In the genomic region with DNA sequence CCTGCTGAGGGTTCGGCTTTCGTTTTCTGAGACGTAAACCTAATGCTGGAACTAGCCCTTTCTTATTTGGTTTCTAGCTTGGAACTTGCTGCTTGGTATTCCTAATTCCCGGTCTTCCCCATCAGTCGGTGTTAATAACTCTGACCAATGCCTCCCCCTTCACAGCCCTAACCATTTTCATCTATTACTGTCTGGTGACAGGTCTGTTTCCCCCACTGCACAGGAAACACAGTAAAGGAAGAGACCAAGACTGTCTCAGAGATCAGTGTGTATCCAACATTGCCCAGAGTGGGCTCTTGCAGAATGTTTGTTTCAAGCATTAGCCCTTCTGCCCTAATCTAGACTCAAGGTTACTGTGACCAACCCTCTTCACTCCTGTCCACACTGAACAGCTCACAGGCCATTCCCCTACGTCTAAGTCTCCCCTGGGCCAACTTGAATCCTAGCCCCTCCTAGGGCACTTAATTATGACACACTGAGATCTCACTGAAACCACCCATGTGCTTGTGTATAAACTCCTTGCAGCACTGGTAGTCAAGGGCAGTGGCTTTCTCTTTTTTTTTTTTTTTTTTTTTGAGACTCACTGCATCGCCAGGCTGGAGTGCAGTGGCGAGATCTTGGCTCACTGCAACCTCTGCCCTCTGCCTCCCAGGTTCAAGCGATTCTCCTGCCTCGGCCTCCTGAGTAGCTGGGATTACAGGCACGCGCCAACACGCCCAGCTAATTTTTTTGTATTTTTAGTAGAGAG, we compare ENCODE assay signal across 8 cellular contexts. TPM values are rescaled to one million over a fixed set of nuclear protein-coding genes. Genes with fewer than 3 reads are reported as not detected.
DNase-seq lines count a peak whose midpoint lies in the region; ATAC-seq and TF ChIP-seq lines count a peak whose summit lies in the region.
"Had no signal": no experiment of that assay in that cellular context is flagged by ENCODE, and none has a peak within 500 bp of the region (broad histone marks: within the 10 kb centered on the region; RNA-seq: fewer than 3 reads in every experiment).

No MANE protein-coding gene starts in this region.

- POLR2A ChIA-PET in OCI-LY7 (lab: Charles Lee) = interaction anchor here (0.5 to 2.0 kb wide), 10 partner anchors 19 to 534 kb away, joined by 3 to 7 read pairs (median 3); no protein-coding TSS in a partner anchor

- CTCF ChIA-PET in OCI-LY7 (lab: Charles Lee; ENCODE audit: unreplicated experiment) = interaction anchor here (0.5 kb wide), 1 partner anchor 70 kb away, joined by 3 read pairs; no protein-coding TSS in a partner anchor

- H3K36me3 ChIP-seq in OCI-LY7 (ENCODE audit: insufficient read depth, low read length) = no peaks in the 10 kb centered on the region
- H3K36me3 ChIP-seq in esophagus (ENCODE audit: control insufficient read depth in 2 of 2, insufficient read depth in 2 of 2, low read length in 1 of 2) = peaks cover 0 to 3% of the 10 kb centered on the region in 2 donors
- no peaks in the 10 kb centered on the region for H3K36me3 ChIP-seq in rectal smooth muscle tissue (ENCODE audit: control insufficient read depth, insufficient read depth, low read length)

- H3K27me3 ChIP-seq in esophagus (ENCODE audit: control insufficient read depth in 1 of 2, insufficient read depth in 2 of 2, low read length in 2 of 2) (no peaks in the 10 kb centered on the region), rectal smooth muscle tissue (ENCODE audit: control insufficient read depth, insufficient read depth, low read length) (no peaks in the 10 kb centered on the region)

- no peak overlapping the region for H3K9ac ChIP-seq in rectal smooth muscle tissue (ENCODE audit: low read length)

- H3K4me2 ChIP-seq in OCI-LY7 (ENCODE audit: low read length) = peak overlapping the region; percentile 93

- H3K9me3 ChIP-seq in OCI-LY7 (ENCODE audit: low read length) (no peaks in the 10 kb centered on the region), esophagus (ENCODE audit: control insufficient read depth in 2 of 2, insufficient read depth in 1 of 2, low read depth in 1 of 2, low read length in 1 of 2) (no peaks in the 10 kb centered on the region)

- H3K27ac ChIP-seq in OCI-LY7 (ENCODE audit: low read depth, low read length, poor library complexity, severe bottlenecking) (peak overlapping the region; percentile 94), esophagus (ENCODE audit: low read depth in 2 of 2, low read length in 1 of 2) (peak overlapping the region; percentile 10 to 13), rectal smooth muscle tissue (ENCODE audit: low read depth, low read length) (peak overlapping the region; percentile 10)

- DNase-seq in EH (ENCODE audit: low read depth) (peak; percentile 20), OCI-LY7 (ENCODE audit: low spot score) (peak; percentile 39), DMS 273 treated with DMSO at 0.1 percent for 48 hours (lab: John Stamatoyannopoulos, UW) (no peak), iPS-NIHi7 (ENCODE audit: extremely low spot score) (no peak)
- DNase-seq: stimulated activated naive CD4-positive, alpha-beta T cell treated with Interleukin-2 at 50 U/mL for 16 hours had no signal

- intact Hi-C loops in OCI-LY7 (cut with micrococcal nuclease; ENCODE audit: unreplicated experiment) = loop anchor here (5.0 to 10.0 kb wide), 4 partner anchors 60 to 318 kb away; a partner anchor contains a TSS

- TF ChIP-seq CTCF in OCI-LY7 (conservative IDR thresholded peaks at IDR 0.05; ENCODE audit: low read length) = no peak

- no peak for ATAC-seq in HG03196 (IDR thresholded peaks at IDR 0.05; ENCODE audit: unreplicated experiment)

- BruUV-seq in OCI-LY7 (replicated peaks; lab: Mats Ljungman, UMichigan) = no TSS peak

- H3K4me3 ChIP-seq in OCI-LY7 (ENCODE audit: low read depth, low read length, poor library complexity, severe bottlenecking) (peak overlapping the region; percentile 67), esophagus (ENCODE audit: low read depth in 1 of 2, low read length in 2 of 2) (no peak overlapping the region), rectal smooth muscle tissue (ENCODE audit: low read length) (no peak overlapping the region)

- H3K4me1 ChIP-seq in OCI-LY7 (ENCODE audit: insufficient read depth, low read length, poor library complexity, severe bottlenecking) (peaks cover 42% of the 10 kb centered on the region), esophagus (ENCODE audit: control insufficient read depth in 2 of 2, insufficient read depth in 2 of 2, low read length in 1 of 2) (peaks cover 6 to 11% of the 10 kb centered on the region in 2 donors), rectal smooth muscle tissue (ENCODE audit: control insufficient read depth, insufficient read depth, low read length) (peaks cover 22% of the 10 kb centered on the region)

- no peaks in the 10 kb centered on the region for H3K9me2 ChIP-seq in OCI-LY7 (ENCODE audit: insufficient read depth, low read length)

- WGBS in esophagus, 2 donors = 73 to 74% methylated on average over 13 of the region's 13 CpGs

- H2AFZ ChIP-seq in OCI-LY7 (ENCODE audit: low read length) = peak overlapping the region; percentile 72; the same call in 1 of the 2 replicates

- H3K79me2 ChIP-seq in OCI-LY7 (ENCODE audit: insufficient read depth, low read depth, low read length) = peaks cover 28% of the 10 kb centered on the region

- no peaks in the 10 kb centered on the region for H4K20me1 ChIP-seq in OCI-LY7 (ENCODE audit: insufficient read depth, low read length)

RNA-seq across cellular contexts. Expression of a gene that starts 1.7 kb away (rescaled TPM):
- total RNA-seq in OCI-LY7 (2014; rRNA removed; shearing (Covaris generic)) = 97.8 and 116 TPM in 2 replicates
- 192 and 197 TPM in 2 replicates for total RNA-seq in OCI-LY7 (2022)
- polyA plus RNA-seq in esophagus = 10 to 100 TPM; 51.9 to 56.0 TPM

Comparison
In these comparisons a context has a peak if more than half of its experiments do, and no peak if none do; other contexts are left out.
1. DNase-seq: peak in EH (single experiment) and OCI-LY7 (single experiment); none in DMS 273 treated with DMSO at 0.1 percent for 48 hours (single experiment) and iPS-NIHi7 (single experiment).
2. H3K27ac ChIP-seq: peak in every context shown above with its lines; median percentile 94 in OCI-LY7; 12 in esophagus; 10 in rectal smooth muscle tissue.